In genomic region chr17:42107597-42108576, GRCh38 we compare ENCODE assay signal across 8 cellular contexts. TPM values are rescaled to one million over a fixed set of nuclear protein-coding genes. Genes with fewer than 3 reads are reported as not detected.
A peak's percentile ranks its signal among the peaks of the same experiment; 100 is the strongest.
DNase-seq lines count a peak whose midpoint lies in the region; ATAC-seq and TF ChIP-seq lines count a peak whose summit lies in the region.

No MANE protein-coding gene starts in this region.

- H3K4me3 ChIP-seq in dorsolateral prefrontal cortex (peak overlapping the region in 56 of 59 donors; percentile 10 to 66 (median 50)), mucosa of descending colon (no peak overlapping the region)

- H3K4me1 ChIP-seq in mucosa of descending colon (ENCODE audit: low read depth) = peaks cover 14% of the 10 kb centered on the region

- TF ChIP-seq CTCF in dorsolateral prefrontal cortex (IDR thresholded peaks at IDR 0.05 in 54 of 56, conservative IDR thresholded peaks at IDR 0.05 in 2 of 56; ENCODE audit: low read depth in 1 of 56, partially characterized antibody in 56 of 56) = no peak
- TF ChIP-seq CTCF in mucosa of descending colon (IDR thresholded peaks at IDR 0.05) = no peak

- peak overlapping the region in 12 of 59 donors; percentile 4 to 76 (median 20) for H3K27ac ChIP-seq in dorsolateral prefrontal cortex

- intact Hi-C loops in dorsolateral prefrontal cortex (cut with DNase I) = no loop called here
- intact Hi-C loops in mucosa of descending colon (cut with DNase I, micrococcal nuclease) = no loop called here

- no peaks in the 10 kb centered on the region for H3K36me3 ChIP-seq in mucosa of descending colon (ENCODE audit: low read depth)

- no peaks in the 10 kb centered on the region for H3K27me3 ChIP-seq in dorsolateral prefrontal cortex

- DNase-seq in NCI-H345 treated with DMSO at 0.1 percent for 48 hours (lab: John Stamatoyannopoulos, UW; ENCODE audit: unreplicated experiment) (peak; percentile 42), dorsolateral prefrontal cortex (peak; percentile 37 to 91 (median 79)), mucosa of descending colon (peak; percentile 88 to 95 (median 92)), globus pallidus (ENCODE audit: low spot score) (no peak)
- peak; percentile 94 to 95 for DNase-seq in activated CD4-positive, alpha-beta T cell treated with anti-CD3 and anti-CD28 coated beads, Interleukin-2, amount 50 U/mL, for 48 hours
- DNase-seq in stimulated activated CD8-positive, alpha-beta memory T cell treated with anti-CD3 and anti-CD28 coated beads, Interleukin-4, amount 100 ng/mL, for 48 hours = peak; percentile 97

- ATAC-seq in GM18498 (IDR thresholded peaks at IDR 0.05; ENCODE audit: unreplicated experiment) = peak; percentile 78
- ATAC-seq in HG02973 (IDR thresholded peaks at IDR 0.05; ENCODE audit: unreplicated experiment) = peak; percentile 52
- ATAC-seq in mucosa of descending colon = peak; percentile 81

- no peaks in the 10 kb centered on the region for H3K9me3 ChIP-seq in mucosa of descending colon

RNA-seq across cellular contexts. Expression of gene DHX58, which starts 4.6 kb away (rescaled TPM):
- total RNA-seq in dorsolateral prefrontal cortex (10 to 100 TPM in 119 of 120 experiments, 1 to 10 TPM in 1; 9.3 to 46.1 (median 17.9) TPM), mucosa of descending colon (10 to 100 TPM; 11.7 to 18.0 (median 14.0) TPM)

RNA-seq across cellular contexts. Expression of gene ZNF385C, which starts 9.6 kb away (rescaled TPM):
- total RNA-seq in dorsolateral prefrontal cortex (1 to 10 TPM in 106 of 120 experiments, under 1 TPM in 14; 0.33 to 4.9 (median 1.8) TPM), mucosa of descending colon (under 1 TPM; 0.41 to 0.96 (median 0.58) TPM)

RNA-seq across cellular contexts. Expression of gene KAT2A, which starts 13.3 kb away (rescaled TPM):
- total RNA-seq in dorsolateral prefrontal cortex (100 to 1,000 TPM in 58 of 120 experiments, 10 to 100 TPM in 62; 65.5 to 174 (median 99.8) TPM), mucosa of descending colon (10 to 100 TPM; 21.6 to 47.8 (median 31.4) TPM)

RNA-seq across cellular contexts. Expression of gene HSPB9, which starts 14.7 kb away (rescaled TPM):
- 1 to 10 TPM in 8 of 120 experiments, under 1 TPM in 61, not detected in 51; 0.14 to 1.6 (median 0.43) TPM for total RNA-seq in dorsolateral prefrontal cortex
- total RNA-seq in mucosa of descending colon = under 1 TPM in 1 of 3 donors, not detected in 2; 0.28 TPM

RNA-seq across cellular contexts. Expression of gene RAB5C, which starts 46.9 kb away (rescaled TPM):
- total RNA-seq in dorsolateral prefrontal cortex = 100 to 1,000 TPM in 66 of 120 experiments, 10 to 100 TPM in 54; 64.5 to 128 (median 101) TPM
- total RNA-seq in mucosa of descending colon = 100 to 1,000 TPM; 133 to 161 (median 160) TPM
